In the genomic region with DNA sequence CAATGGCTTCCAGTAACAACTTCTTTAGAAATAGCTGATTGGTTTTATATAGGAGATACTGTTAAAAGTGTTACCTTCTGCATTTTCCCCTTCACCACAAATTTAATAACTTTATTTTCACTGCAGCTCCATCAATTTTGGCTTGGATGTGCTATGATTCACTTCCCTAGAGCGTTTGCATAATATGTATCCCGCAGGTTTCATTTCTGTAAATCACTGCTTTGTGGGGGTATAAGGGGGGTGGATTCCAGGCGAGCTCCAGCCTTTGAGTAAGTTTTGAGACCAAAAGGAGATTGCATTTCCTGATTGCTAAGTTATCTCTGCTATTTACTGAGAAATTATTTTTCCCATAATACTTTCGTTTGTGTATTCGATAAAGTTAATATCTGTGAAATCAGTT, we compare ENCODE assay signal across 24 cellular contexts.
DNase-seq lines count a peak whose midpoint lies in the region; ATAC-seq and TF ChIP-seq lines count a peak whose summit lies in the region.
"Had no signal": no experiment of that assay in that cellular context is flagged by ENCODE, and none has a peak within 500 bp of the region (broad histone marks: within the 10 kb centered on the region; RNA-seq: fewer than 3 reads in every experiment).

No MANE protein-coding gene starts in this region.

- intact Hi-C loops in lower lobe of right lung (cut with DNase I): no loop called here
- intact Hi-C loops in left colon (cut with DNase I, micrococcal nuclease): no loop called here

- H3K9me3 ChIP-seq in lower lobe of right lung: no peaks in the 10 kb centered on the region
- H3K9me3 ChIP-seq: Caco-2, right lobe of liver had no signal

- H3K4me3 ChIP-seq in lower lobe of right lung: no peak overlapping the region
- H3K4me3 ChIP-seq: lung, neural progenitor cell, right lobe of liver, tibial nerve had no signal

- no peak overlapping the region for H3K27ac ChIP-seq in lower lobe of right lung
- H3K27ac ChIP-seq: neural progenitor cell, right lobe of liver, tibial nerve had no signal

- no peak for TF ChIP-seq CTCF in lower lobe of right lung (IDR thresholded peaks at IDR 0.05)

- ATAC-seq in lower lobe of right lung (peak; percentile 37 to 59), GM21367 (IDR thresholded peaks at IDR 0.05; ENCODE audit: unreplicated experiment) (no peak), left colon (no peak)
- ATAC-seq: activated CD4-positive, alpha-beta T cell treated with anti-CD3 and anti-CD28 coated beads for 36 hours; activated CD8-positive, alpha-beta T cell treated with anti-CD3 and anti-CD28 coated beads, Interleukin-2, amount 10 ng/mL, durations not matched to agents 7 days and 5 days; right lobe of liver; SK-N-SH treated with all-trans-retinoic acid at 6 μM for 48 hours; T-helper 17 cell had no signal

- H3K27me3 ChIP-seq in lower lobe of right lung (ENCODE audit: low read depth): no peaks in the 10 kb centered on the region
- H3K27me3 ChIP-seq: neural progenitor cell, right lobe of liver, tibial nerve had no signal

- peak; percentile 39 for DNase-seq in Daoy (ENCODE audit: low read depth)
- peak; percentile 66 for DNase-seq in NCI-H226
- peak; percentile 56 for DNase-seq in amniotic epithelial cell (ENCODE audit: low read depth)
- no peak for DNase-seq in lower lobe of right lung
- DNase-seq in NAMALWA (ENCODE audit: low spot score): no peak
- DNase-seq in left colon: no peak
- no peak for DNase-seq in activated naive CD4-positive, alpha-beta T cell treated with anti-CD3 and anti-CD28 coated beads, Interleukin-2, amount 50 U/mL, for 16 hours
- DNase-seq: activated CD4-positive, alpha-beta T cell treated with anti-CD3 and anti-CD28 coated beads for 36 hours; activated CD8-positive, alpha-beta T cell treated with anti-CD3 and anti-CD28 coated beads, Interleukin-2, amount 10 ng/mL, durations not matched to agents 7 days and 5 days; Caco-2; cerebellar nuclear complex; kidney glomerular epithelial cell; NCI-H1092; NCI-H1930; NCI-H524 treated with DMSO at 0.1 percent for 48 hours; right lobe of liver; RPMI8226; stimulated activated CD4-positive, alpha-beta T cell treated with anti-CD3 and anti-CD28 coated beads, Interleukin-2, amount 100 ng/mL, for 48 hours; T-helper 17 cell had no signal

- no peaks in the 10 kb centered on the region for H3K36me3 ChIP-seq in lower lobe of right lung
- H3K36me3 ChIP-seq: neural progenitor cell, right lobe of liver, tibial nerve had no signal

- no peaks in the 10 kb centered on the region for H3K4me1 ChIP-seq in lower lobe of right lung
- H3K4me1 ChIP-seq: right lobe of liver, tibial nerve had no signal

Comparison
In these comparisons a context has a peak if more than half of its experiments do, and no peak if none do; other contexts are left out.
1. DNase-seq: peak in Daoy (single experiment), NCI-H226 (single experiment) and amniotic epithelial cell (single experiment); none in lower lobe of right lung (single experiment), NAMALWA (single experiment), left colon (0 of 2) and activated naive CD4-positive, alpha-beta T cell treated with anti-CD3 and anti-CD28 coated beads, Interleukin-2, amount 50 U/mL, for 16 hours (single experiment).
2. ATAC-seq: peak in lower lobe of right lung (2 of 2); none in GM21367 (single experiment) and left colon (single experiment).